In genomic region chr4:166763018-166763417, GRCh38 we compare ENCODE assay signal across 28 cellular contexts.
"Had no signal": no experiment of that assay in that cellular context is flagged by ENCODE, and none has a peak within 500 bp of the region (broad histone marks: within the 10 kb centered on the region; RNA-seq: fewer than 3 reads in every experiment).

No MANE protein-coding gene starts in this region.

- H3K36me3 ChIP-seq: stomach, suprapubic skin, thoracic aorta, thyroid gland, tibial artery, tibial nerve, transverse colon, upper lobe of left lung, upper lobe of right lung, uterus, vagina had no signal

- DNase-seq: stimulated activated CD4-positive, alpha-beta T cell treated with anti-CD3 and anti-CD28 coated beads, Interleukin-2, amount 100 ng/mL, for 48 hours; stimulated activated CD4-positive, alpha-beta T cell treated with anti-CD3 and anti-CD28 coated beads, Interleukin-4, amount 100 ng/mL, for 1 hour; stimulated activated CD4-positive, alpha-beta T cell treated with anti-CD3 and anti-CD28 coated beads, Interleukin-4, amount 100 ng/mL, for 24 hours; stimulated activated CD4-positive, alpha-beta T cell treated with anti-CD3 and anti-CD28 coated beads, Interleukin-4, amount 100 ng/mL, for 4 hours; stimulated activated CD8-positive, alpha-beta memory T cell treated with anti-CD3 and anti-CD28 coated beads, Interleukin-4, amount 100 ng/mL, for 48 hours; stimulated activated naive B cell treated with anti-CD40 and anti-IgM and Interleukin-4, amounts not matched to agents 10 μg/mL and 1 μg/mL and 100 μg/mL, for 72 hours; stimulated activated naive CD4-positive, alpha-beta T cell treated with Interleukin-2 at 50 U/mL for 16 hours; stimulated activated naive CD8-positive, alpha-beta T cell treated with anti-CD3 and anti-CD28 coated beads, Interleukin-15, amount 100 ng/mL, for 72 hours; stimulated activated naive CD8-positive, alpha-beta T cell treated with anti-CD3 and anti-CD28 coated beads, Interleukin-15, Interleukin-2, amounts not matched to agents 100 U/mL and 50 U/mL, for 24 hours; stomach; substantia nigra; testis; thyroid gland; tibial artery; transverse colon; trophoblast cell; upper lobe of left lung; upper lobe of right lung; uterus had no signal

- H3K36me3 Mint-ChIP-seq: stimulated activated effector memory CD8-positive, alpha-beta T cell treated with anti-CD3 and anti-CD28 coated beads, Interleukin-12 subunit alpha, Interleukin-12 subunit beta, amount 100 ng/mL, for 72 hours; stimulated activated memory B cell treated with anti-CD40 and anti-IgM and Interleukin-4, amounts not matched to agents 10 μg/mL and 1 μg/mL and 100 μg/mL, for 72 hours; stimulated activated naive B cell treated with anti-CD40 and anti-IgM and Interleukin-4, amounts not matched to agents 10 μg/mL and 1 μg/mL and 100 μg/mL, for 72 hours; type B pancreatic cell had no signal

- H3K27me3 ChIP-seq: stomach, suprapubic skin, testis, thyroid gland, tibial artery, tibial nerve, transverse colon, upper lobe of left lung, upper lobe of right lung, uterus, vagina had no signal

- H3K27me3 Mint-ChIP-seq: stimulated activated memory B cell treated with anti-CD40 and anti-IgM and Interleukin-4, amounts not matched to agents 10 μg/mL and 1 μg/mL and 100 μg/mL, for 72 hours; stimulated activated naive B cell treated with anti-CD40 and anti-IgM and Interleukin-4, amounts not matched to agents 10 μg/mL and 1 μg/mL and 100 μg/mL, for 72 hours; stimulated activated naive CD8-positive, alpha-beta T cell treated with anti-CD3 and anti-CD28 coated beads, Interleukin-15, amount 100 ng/mL, for 72 hours; stimulated activated naive CD8-positive, alpha-beta T cell treated with anti-CD3 and anti-CD28 coated beads, Interleukin-15, Interleukin-2, amounts not matched to agents 100 ng/mL and 50 ng/mL, for 24 hours; type B pancreatic cell had no signal

- H3K4me3 Mint-ChIP-seq: stimulated activated effector memory CD8-positive, alpha-beta T cell treated with anti-CD3 and anti-CD28 coated beads, Interleukin-12 subunit alpha, Interleukin-12 subunit beta, amount 100 ng/mL, for 72 hours; stimulated activated memory B cell treated with anti-CD40 and anti-IgM and Interleukin-4, amounts not matched to agents 10 μg/mL and 1 μg/mL and 100 μg/mL, for 72 hours; stimulated activated naive B cell treated with anti-CD40 and anti-IgM and Interleukin-4, amounts not matched to agents 10 μg/mL and 1 μg/mL and 100 μg/mL, for 72 hours; stimulated activated naive CD8-positive, alpha-beta T cell treated with anti-CD3 and anti-CD28 coated beads, Interleukin-15, amount 100 ng/mL, for 72 hours; stimulated activated naive CD8-positive, alpha-beta T cell treated with anti-CD3 and anti-CD28 coated beads, Interleukin-15, Interleukin-2, amounts not matched to agents 100 ng/mL and 50 ng/mL, for 24 hours; type B pancreatic cell had no signal

- H3K27ac Mint-ChIP-seq: stimulated activated effector memory CD8-positive, alpha-beta T cell treated with anti-CD3 and anti-CD28 coated beads, Interleukin-12 subunit alpha, Interleukin-12 subunit beta, amount 100 ng/mL, for 72 hours; stimulated activated memory B cell treated with anti-CD40 and anti-IgM and Interleukin-4, amounts not matched to agents 10 μg/mL and 1 μg/mL and 100 μg/mL, for 72 hours; stimulated activated naive B cell treated with anti-CD40 and anti-IgM and Interleukin-4, amounts not matched to agents 10 μg/mL and 1 μg/mL and 100 μg/mL, for 72 hours; stimulated activated naive CD8-positive, alpha-beta T cell treated with anti-CD3 and anti-CD28 coated beads, Interleukin-15, amount 100 ng/mL, for 72 hours; stimulated activated naive CD8-positive, alpha-beta T cell treated with anti-CD3 and anti-CD28 coated beads, Interleukin-15, Interleukin-2, amounts not matched to agents 100 ng/mL and 50 ng/mL, for 24 hours; type B pancreatic cell had no signal

- H3K4me1 ChIP-seq: stomach, suprapubic skin, testis, thyroid gland, tibial artery, tibial nerve, transverse colon, upper lobe of left lung, upper lobe of right lung, uterus, vagina had no signal

- H3K4me1 Mint-ChIP-seq: stimulated activated effector memory CD8-positive, alpha-beta T cell treated with anti-CD3 and anti-CD28 coated beads, Interleukin-12 subunit alpha, Interleukin-12 subunit beta, amount 100 ng/mL, for 72 hours; stimulated activated memory B cell treated with anti-CD40 and anti-IgM and Interleukin-4, amounts not matched to agents 10 μg/mL and 1 μg/mL and 100 μg/mL, for 72 hours; stimulated activated naive B cell treated with anti-CD40 and anti-IgM and Interleukin-4, amounts not matched to agents 10 μg/mL and 1 μg/mL and 100 μg/mL, for 72 hours; stimulated activated naive CD8-positive, alpha-beta T cell treated with anti-CD3 and anti-CD28 coated beads, Interleukin-15, amount 100 ng/mL, for 72 hours had no signal

- H3K9me3 ChIP-seq: suprapubic skin, testis, thoracic aorta, thyroid gland, tibial artery, transverse colon, uterus, vagina had no signal

- ATAC-seq: stimulated activated effector memory CD8-positive, alpha-beta T cell treated with anti-CD3 and anti-CD28 coated beads, Interleukin-12 subunit alpha, Interleukin-12 subunit beta, amount 100 ng/mL, for 72 hours; stimulated activated memory B cell treated with anti-CD40 and anti-IgM and Interleukin-4, amounts not matched to agents 10 μg/mL and 1 μg/mL and 100 μg/mL, for 72 hours; stimulated activated naive B cell treated with anti-CD40 and anti-IgM and Interleukin-4, amounts not matched to agents 10 μg/mL and 1 μg/mL and 100 μg/mL, for 72 hours; stimulated activated naive CD8-positive, alpha-beta T cell treated with anti-CD3 and anti-CD28 coated beads, Interleukin-15, amount 100 ng/mL, for 72 hours; stimulated activated naive CD8-positive, alpha-beta T cell treated with anti-CD3 and anti-CD28 coated beads, Interleukin-15, Interleukin-2, amounts not matched to agents 100 U/mL and 50 U/mL, for 24 hours; upper lobe of right lung had no signal

- H3K4me3 ChIP-seq: stomach, suprapubic skin, testis, thoracic aorta, thyroid gland, tibial artery, tibial nerve, transverse colon, upper lobe of left lung, upper lobe of right lung, uterus, vagina had no signal

- FAIRE-seq: urothelium cell line had no signal

- H3K27ac ChIP-seq: stomach, suprapubic skin, testis, thoracic aorta, thyroid gland, tibial artery, tibial nerve, transverse colon, upper lobe of left lung, upper lobe of right lung, uterus, vagina had no signal
